In the genomic region with DNA sequence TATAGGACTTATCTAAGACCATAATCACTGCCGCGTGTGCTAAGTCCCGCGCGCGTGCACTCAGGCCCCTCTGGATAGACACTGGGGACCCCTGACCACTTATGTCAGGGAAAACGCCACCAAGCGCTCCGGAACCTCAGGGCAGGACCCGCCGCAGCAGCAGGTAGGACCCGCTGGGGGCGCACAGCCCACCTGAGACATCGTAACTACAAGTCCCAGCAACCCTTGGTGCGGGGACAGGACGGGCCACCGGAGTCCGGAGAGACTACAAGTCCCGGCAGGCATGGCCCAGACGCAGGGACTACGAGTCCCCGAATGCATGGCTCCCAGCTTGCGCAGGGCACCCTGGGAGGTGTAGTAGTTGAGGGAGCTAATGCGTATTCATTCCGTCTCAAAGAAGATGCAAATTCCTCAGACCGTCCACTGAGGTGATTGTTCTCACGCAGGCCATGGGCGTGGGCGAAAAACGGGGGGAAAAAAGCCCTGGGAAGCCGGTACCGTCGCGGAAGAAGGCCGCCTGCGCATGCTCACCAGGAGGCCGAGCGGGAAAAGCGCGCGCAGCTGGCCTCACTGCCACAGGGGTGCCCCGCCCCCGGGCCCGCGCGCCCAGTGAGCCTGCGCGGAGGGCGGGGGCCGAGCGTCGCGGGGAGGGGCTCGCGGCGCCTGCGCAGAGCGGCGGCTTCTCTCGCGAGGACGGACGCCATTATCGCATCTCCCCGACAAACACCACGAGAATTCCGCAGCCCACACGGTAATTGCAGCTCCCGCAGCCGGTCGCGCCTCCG, we compare ENCODE assay signal across 8 cellular contexts. TPM values are rescaled to one million over a fixed set of nuclear protein-coding genes. Genes with fewer than 3 reads are reported as not detected.
DNase-seq lines count a peak whose midpoint lies in the region; ATAC-seq and TF ChIP-seq lines count a peak whose summit lies in the region.

A gene with protein sequence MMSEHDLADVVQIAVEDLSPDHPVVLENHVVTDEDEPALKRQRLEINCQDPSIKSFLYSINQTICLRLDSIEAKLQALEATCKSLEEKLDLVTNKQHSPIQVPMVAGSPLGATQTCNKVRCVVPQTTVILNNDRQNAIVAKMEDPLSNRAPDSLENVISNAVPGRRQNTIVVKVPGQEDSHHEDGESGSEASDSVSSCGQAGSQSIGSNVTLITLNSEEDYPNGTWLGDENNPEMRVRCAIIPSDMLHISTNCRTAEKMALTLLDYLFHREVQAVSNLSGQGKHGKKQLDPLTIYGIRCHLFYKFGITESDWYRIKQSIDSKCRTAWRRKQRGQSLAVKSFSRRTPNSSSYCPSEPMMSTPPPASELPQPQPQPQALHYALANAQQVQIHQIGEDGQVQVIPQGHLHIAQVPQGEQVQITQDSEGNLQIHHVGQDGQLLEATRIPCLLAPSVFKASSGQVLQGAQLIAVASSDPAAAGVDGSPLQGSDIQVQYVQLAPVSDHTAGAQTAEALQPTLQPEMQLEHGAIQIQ (plus strand): TSS at position 670 of the 785 bp plus-strand sequence. CDS start 23,682 bp downstream, outside the sequence.

- peaks cover 25% of the 10 kb centered on the region for H3K36me3 Mint-ChIP-seq in activated naive CD4-positive, alpha-beta T cell treated with anti-CD3 and anti-CD28 coated beads, Interleukin-2, amount 10 ng/mL, durations not matched to agents 7 days and 5 days

- H3K4me3 ChIP-seq in NB4 (ENCODE audit: low read depth, low read length) (peak within 1 kb of the TSS; percentile 94), SK-N-MC (peak within 1 kb of the TSS; percentile 78), gastroesophageal sphincter (peak within 1 kb of the TSS; percentile 97 to 100), neutrophil (ENCODE audit: low read depth in 1 of 2, low read length in 1 of 2) (peak within 1 kb of the TSS; percentile 96)

- no peak for TF ChIP-seq POLR2A in NB4 (IDR thresholded peaks at IDR 0.05; ENCODE audit: extremely low read depth, insufficient read length)
- peak; percentile 59 to 77 for TF ChIP-seq POLR2A in gastroesophageal sphincter (IDR thresholded peaks at IDR 0.05)

- no peak for TF ChIP-seq EP300 in gastroesophageal sphincter (IDR thresholded peaks at IDR 0.05)

- CTCF ChIA-PET in GM10248 (lab: Yijun Ruan, JAX): interaction anchor here (0.8 to 3.9 kb wide), 3 partner anchors 37 to 582 kb away, joined by 3 to 21 read pairs (median 3); no protein-coding TSS in a partner anchor
- CTCF ChIA-PET in activated naive CD4-positive, alpha-beta T cell treated with anti-CD3 and anti-CD28 coated beads, Interleukin-2, amount 10 ng/mL, durations not matched to agents 7 days and 5 days (lab: Charles Lee): interaction anchor here (0.6 to 1.4 kb wide), 5 partner anchors 13 to 1347 kb away, joined by 3 read pairs; no protein-coding TSS in a partner anchor

- no peaks in the 10 kb centered on the region for H3K9me3 Mint-ChIP-seq in activated naive CD4-positive, alpha-beta T cell treated with anti-CD3 and anti-CD28 coated beads, Interleukin-2, amount 10 ng/mL, durations not matched to agents 7 days and 5 days

- H3K27me3 Mint-ChIP-seq in activated naive CD4-positive, alpha-beta T cell treated with anti-CD3 and anti-CD28 coated beads, Interleukin-2, amount 10 ng/mL, durations not matched to agents 7 days and 5 days: peaks cover 8% of the 10 kb centered on the region

- peak within 1 kb of the TSS; percentile 97 for H3K4me3 Mint-ChIP-seq in activated naive CD4-positive, alpha-beta T cell treated with anti-CD3 and anti-CD28 coated beads, Interleukin-2, amount 10 ng/mL, durations not matched to agents 7 days and 5 days

- peak; percentile 98 for DNase-seq in GM10248 (ENCODE audit: extremely low spot score)
- peak; percentile 100 for DNase-seq in NB4 (ENCODE audit: low read depth)
- peak; percentile 79 for DNase-seq in SK-N-MC (ENCODE audit: low read depth, low spot score)
- DNase-seq in activated naive CD4-positive, alpha-beta T cell treated with anti-CD3 and anti-CD28 coated beads, Interleukin-2, amount 10 ng/mL, durations not matched to agents 7 days and 5 days: peak; percentile 99
- DNase-seq in substantia nigra (lab: John Stamatoyannopoulos, UW): peak; percentile 85 to 99 (median 97)

- H3K4me1 Mint-ChIP-seq in activated naive CD4-positive, alpha-beta T cell treated with anti-CD3 and anti-CD28 coated beads, Interleukin-2, amount 10 ng/mL, durations not matched to agents 7 days and 5 days: peaks cover 77% of the 10 kb centered on the region

- TF ChIP-seq CTCF in GM10248 (IDR thresholded peaks at IDR 0.05; ENCODE audit: control extremely low read depth, extremely low read depth, low read depth, missing control alignments) (peak; percentile 29), NB4 (IDR thresholded peaks at IDR 0.05; ENCODE audit: low read depth, low read length) (peak; percentile 51), gastroesophageal sphincter (IDR thresholded peaks at IDR 0.05) (peak in 3 of 4 experiments; percentile 34 to 64 (median 37)), neutrophil (IDR thresholded peaks at IDR 0.05) (peak; percentile 6)

- H3K9me3 ChIP-seq in SK-N-MC (ENCODE audit: low read depth, low read length) (no peaks in the 10 kb centered on the region), gastroesophageal sphincter (no peaks in the 10 kb centered on the region), neutrophil (no peaks in the 10 kb centered on the region)

- 0 to 4% methylated on average over 4 to 11 of the region's 73 CpGs for WGBS in gastroesophageal sphincter (ENCODE audit: low coverage in 1 of 2), 2 donors

- H3K27ac ChIP-seq in SK-N-MC (peak within 1 kb of the TSS; percentile 95), gastroesophageal sphincter (peak within 1 kb of the TSS; percentile 95 to 99 (median 98)), neutrophil (peak within 1 kb of the TSS; percentile 100), substantia nigra (ENCODE audit: low read depth, low read length, poor library complexity, severe bottlenecking) (peak within 1 kb of the TSS; percentile 99)

- ATAC-seq in HG02571 (IDR thresholded peaks at IDR 0.05; ENCODE audit: unreplicated experiment): peak; percentile 81
- ATAC-seq in gastroesophageal sphincter: peak; percentile 97

- no peaks in the 10 kb centered on the region for H3K27me3 ChIP-seq in gastroesophageal sphincter
- no peaks in the 10 kb centered on the region for H3K27me3 ChIP-seq in neutrophil

- H3K9ac ChIP-seq in SK-N-MC (ENCODE audit: insufficient read length): peak within 1 kb of the TSS; percentile 93

- peak within 1 kb of the TSS; percentile 99 for H3K27ac Mint-ChIP-seq in activated naive CD4-positive, alpha-beta T cell treated with anti-CD3 and anti-CD28 coated beads, Interleukin-2, amount 10 ng/mL, durations not matched to agents 7 days and 5 days

- peaks cover 0 to 48% (median 9%) of the 10 kb centered on the region in 3 donors for H3K4me1 ChIP-seq in gastroesophageal sphincter
- peaks cover 72 to 73% of the 10 kb centered on the region in 2 experiments for H3K4me1 ChIP-seq in neutrophil (ENCODE audit: control insufficient read depth in 1 of 2, insufficient read depth in 1 of 2, low read depth in 1 of 2, low read length in 1 of 2)

- POLR2A ChIA-PET in GM10248 (lab: Yijun Ruan, JAX): interaction anchor here (0.6 to 0.7 kb wide), 2 partner anchors 10 to 623 kb away, joined by 3 read pairs; no protein-coding TSS in a partner anchor

- H3K36me3 ChIP-seq in SK-N-MC (ENCODE audit: insufficient read depth, low read length) (peaks cover 6% of the 10 kb centered on the region; the same call in 1 of the 2 replicates), gastroesophageal sphincter (peaks cover 0 to 17% of the 10 kb centered on the region in 2 donors), neutrophil (peaks cover 7% of the 10 kb centered on the region)

RNA-seq across cellular contexts. Expression of the gene that starts here (rescaled TPM):
- 10 to 100 TPM; 17.1 to 33.1 (median 24.2) TPM for total RNA-seq in gastroesophageal sphincter

Comparison
In these comparisons a context has a peak if more than half of its experiments do, and no peak if none do; other contexts are left out.
1. Peak in every context shown above with its lines: DNase-seq, ATAC-seq, H3K4me3 ChIP-seq and H3K27ac ChIP-seq.